9 cellular contexts compared by ENCODE assay signal in the genomic region with DNA sequence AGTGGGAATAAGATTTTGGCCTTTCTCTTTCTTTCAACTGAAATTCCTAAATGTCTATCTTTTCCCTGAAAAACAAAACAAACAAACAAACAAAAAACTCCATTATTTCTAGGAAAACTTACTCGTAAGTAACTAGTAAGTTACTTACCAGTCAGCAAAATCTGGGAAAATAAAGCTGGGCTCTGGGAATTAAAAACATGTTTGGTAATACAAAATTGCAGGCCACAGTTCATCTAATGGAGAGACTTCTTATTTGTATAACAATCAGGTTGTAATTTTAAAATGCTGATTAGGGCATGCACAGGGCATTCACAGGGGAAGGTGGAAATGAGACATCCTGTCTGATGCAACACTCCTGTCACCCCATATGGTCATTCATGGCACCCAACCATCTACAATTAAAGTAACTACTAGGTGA. TPM values are rescaled to one million over a fixed set of nuclear protein-coding genes. Genes with fewer than 3 reads are reported as not detected.
DNase-seq lines count a peak whose midpoint lies in the region; ATAC-seq and TF ChIP-seq lines count a peak whose summit lies in the region.
"Had no signal": no experiment of that assay in that cellular context is flagged by ENCODE, and none has a peak within 500 bp of the region (broad histone marks: within the 10 kb centered on the region; RNA-seq: fewer than 3 reads in every experiment).

No MANE protein-coding gene starts in this region.

- H3K27me3 ChIP-seq in DOHH2 (ENCODE audit: control insufficient read depth, low read length) (0 out of 2 replicates have a peak, but pooled peaks cover 5% of the 10 kb centered on the region), foreskin keratinocyte (no peaks in the 10 kb centered on the region)

- no peak for ATAC-seq in GM18498 (IDR thresholded peaks at IDR 0.05; ENCODE audit: unreplicated experiment)
- ATAC-seq in foreskin keratinocyte: no peak

- no peaks in the 10 kb centered on the region for H3K79me2 ChIP-seq in DOHH2 (ENCODE audit: control insufficient read depth, low read length)

- peak overlapping the region; percentile 27; the same call in 1 of the 2 replicates for H3K4me2 ChIP-seq in DOHH2 (ENCODE audit: low read length)

- H4K20me1 ChIP-seq in DOHH2 (ENCODE audit: control insufficient read depth, insufficient read depth, low read depth, low read length): no peaks in the 10 kb centered on the region

- no peaks in the 10 kb centered on the region for H3K9me3 ChIP-seq in DOHH2 (ENCODE audit: control insufficient read depth, insufficient read depth, low read length)

- no peaks in the 10 kb centered on the region for H3K36me3 ChIP-seq in DOHH2 (ENCODE audit: control insufficient read depth, low read length)

- H3K9me2 ChIP-seq in DOHH2 (replicated peaks; ENCODE audit: control insufficient read depth, low read length): no peaks in the 10 kb centered on the region

- peaks cover 40% of the 10 kb centered on the region for H3K4me1 Mint-ChIP-seq in CD14-positive monocyte

- no peak for DNase-seq in CD14-positive monocyte (ENCODE audit: low spot score)
- peak; percentile 65 for DNase-seq in RPMI8226
- DNase-seq in erythroblast (lab: John Stamatoyannopoulos, UW): peak; percentile 48 to 77
- DNase-seq in cerebellar nuclear complex (lab: John Stamatoyannopoulos, UW): no peak
- DNase-seq in occipital lobe (lab: John Stamatoyannopoulos, UW): no peak
- DNase-seq in foreskin keratinocyte: no peak
- DNase-seq: naive B cell had no signal

- peaks cover 0 to 4% (median 0%) of the 10 kb centered on the region in 7 donors for H3K9me3 Mint-ChIP-seq in CD14-positive monocyte
- H3K9me3 Mint-ChIP-seq: naive B cell had no signal

- H3K4me3 Mint-ChIP-seq in CD14-positive monocyte: no peak overlapping the region

- peaks cover 0 to 8% (median 3%) of the 10 kb centered on the region in 3 donors for H3K27me3 Mint-ChIP-seq in CD14-positive monocyte (ENCODE audit: low read depth in 3 of 3)
- H3K27me3 Mint-ChIP-seq: naive B cell had no signal

- peaks cover 60% of the 10 kb centered on the region for H3K4me1 ChIP-seq in DOHH2 (ENCODE audit: control insufficient read depth, low read length)
- H3K4me1 ChIP-seq in foreskin keratinocyte: peaks cover under 1% of the 10 kb centered on the region

- peaks cover 4% of the 10 kb centered on the region; the same call in 1 of the 2 replicates for H3F3A ChIP-seq in DOHH2 (ENCODE audit: control insufficient read depth, insufficient read depth)

- TF ChIP-seq CTCF in CD14-positive monocyte (IDR thresholded peaks at IDR 0.05) (no peak), DOHH2 (IDR thresholded peaks at IDR 0.05; ENCODE audit: low read depth, low read length, poor library complexity, severe bottlenecking) (no peak), foreskin keratinocyte (conservative IDR thresholded peaks at IDR 0.05) (no peak)

- intact Hi-C loops in CD14-positive monocyte (cut with micrococcal nuclease): loop anchor here (5.0 to 10.0 kb wide), 3 partner anchors 51 to 496 kb away; a partner anchor contains a TSS

- no peak for TF ChIP-seq POLR2A in erythroblast (IDR thresholded peaks at IDR 0.05; ENCODE audit: low read length)

- no peak overlapping the region for H3K4me3 ChIP-seq in DOHH2 (ENCODE audit: low read length)

- H3K36me3 Mint-ChIP-seq in CD14-positive monocyte: no peaks in the 10 kb centered on the region
- H3K36me3 Mint-ChIP-seq: naive B cell had no signal

- H3K27ac ChIP-seq in DOHH2 (ENCODE audit: low read depth, low read length) (no peak overlapping the region), foreskin keratinocyte (no peak overlapping the region)

- H3K27ac Mint-ChIP-seq in CD14-positive monocyte: peak overlapping the region in 4 of 7 donors; percentile 3 to 59 (median 16)

RNA-seq across cellular contexts. Expression of a gene that starts 3.8 kb away (rescaled TPM):
- polyA plus RNA-seq in CD14-positive monocyte (10 to 100 TPM; 19.9 to 22.1 TPM), foreskin keratinocyte (16.9 and 20.8 TPM in 2 replicates)
- total RNA-seq in occipital lobe (10.5 TPM), foreskin keratinocyte (24.0 and 32.0 TPM in 2 replicates)

RNA-seq across cellular contexts. Expression of a gene that starts 51.1 kb away (rescaled TPM):
- polyA plus RNA-seq in CD14-positive monocyte (100 to 1,000 TPM; 300 to 436 TPM), foreskin keratinocyte (51.5 and 53.0 TPM in 2 replicates)
- total RNA-seq in occipital lobe (405 TPM), foreskin keratinocyte (138 and 143 TPM in 2 replicates)

Comparison
In these comparisons a context has a peak if more than half of its experiments do, and no peak if none do; other contexts are left out.
1. DNase-seq: peak in RPMI8226 (single experiment) and erythroblast (2 of 2); none in CD14-positive monocyte (single experiment), cerebellar nuclear complex (0 of 2), occipital lobe (single experiment) and foreskin keratinocyte (0 of 2).